In genomic region chr16:75460441-75460840, GRCh38 we compare ENCODE assay signal across 14 cellular contexts. TPM values are rescaled to one million over a fixed set of nuclear protein-coding genes. Genes with fewer than 3 reads are reported as not detected.
A peak's percentile ranks its signal among the peaks of the same experiment; 100 is the strongest.
DNase-seq lines count a peak whose midpoint lies in the region; ATAC-seq and TF ChIP-seq lines count a peak whose summit lies in the region.
"Had no signal": no experiment of that assay in that cellular context is flagged by ENCODE, and none has a peak within 500 bp of the region (broad histone marks: within the 10 kb centered on the region; RNA-seq: fewer than 3 reads in every experiment).

No MANE protein-coding gene starts in this region.

- H3K27ac ChIP-seq in caudate nucleus (ENCODE audit: low read depth, low read length): peak overlapping the region; percentile 16
- H3K27ac ChIP-seq in tibial nerve: peak overlapping the region in 1 of 4 donors; percentile 5

- peaks cover 52% of the 10 kb centered on the region for H3K4me1 Mint-ChIP-seq in Calu3 (ENCODE audit: low read depth, unreplicated experiment)

- no peaks in the 10 kb centered on the region for H3K36me3 ChIP-seq in tibial nerve

- H3K4me3 Mint-ChIP-seq in Calu3 (ENCODE audit: low read depth, unreplicated experiment): peak overlapping the region; percentile 93
- H3K4me3 Mint-ChIP-seq: activated B cell treated with CpG ODN at 0.5 μM for 24 hours; activated T-cell treated with anti-CD3 and anti-CD28 coated beads, Interleukin-2, amount 50 U/mL, for 4 hours; memory B cell had no signal

- TF ChIP-seq EP300 in tibial nerve (IDR thresholded peaks at IDR 0.05): no peak

- CTCF ChIA-PET in Calu3 (lab: Charles Lee): interaction anchor here (1.1 kb wide), 1 partner anchor 57 kb away, joined by 4 read pairs; no protein-coding TSS in a partner anchor

- H3K9me3 Mint-ChIP-seq in Calu3 (ENCODE audit: low read depth, unreplicated experiment): no peaks in the 10 kb centered on the region
- H3K9me3 Mint-ChIP-seq: activated B cell treated with CpG ODN at 0.5 μM for 24 hours; activated T-cell treated with anti-CD3 and anti-CD28 coated beads, Interleukin-2, amount 50 U/mL, for 4 hours; memory B cell had no signal

- H3K27ac Mint-ChIP-seq in Calu3 (ENCODE audit: unreplicated experiment): peak overlapping the region; percentile 39
- H3K27ac Mint-ChIP-seq: activated B cell treated with CpG ODN at 0.5 μM for 24 hours, memory B cell had no signal

- H3K4me1 ChIP-seq in tibial nerve: peaks cover 0 to 44% (median 7%) of the 10 kb centered on the region in 4 donors

- H3K27me3 Mint-ChIP-seq in Calu3 (ENCODE audit: unreplicated experiment): no peaks in the 10 kb centered on the region
- H3K27me3 Mint-ChIP-seq: activated B cell treated with CpG ODN at 0.5 μM for 24 hours, memory B cell had no signal

- no TSS peak for BruUV-seq in Calu3 (replicated peaks; lab: Mats Ljungman, UMichigan)

- intact Hi-C loops in Calu3 (cut with micrococcal nuclease; ENCODE audit: unreplicated experiment): loop anchor here (5.0 kb wide), 2 partner anchors 162 to 263 kb away; partner anchors contain the start of gene ADAT1

- no peak for ATAC-seq in HG02938 (IDR thresholded peaks at IDR 0.05; ENCODE audit: unreplicated experiment)
- ATAC-seq: activated T-cell treated with anti-CD3 and anti-CD28 coated beads, Interleukin-2, amount 50 U/mL, for 4 hours had no signal

- DNase-seq in AG10803 (ENCODE audit: low read depth) (peak; percentile 24), Calu3 (no peak), caudate nucleus (lab: John Stamatoyannopoulos, UW) (no peak), myocyte (ENCODE audit: low read depth) (peak; percentile 82), CD1c-positive myeloid dendritic cell (ENCODE audit: extremely low spot score) (no peak), tibial nerve (ENCODE audit: low spot score in 2 of 2) (no peak)
- DNase-seq in activated CD4-positive, CD25-positive, alpha-beta regulatory T cell treated with anti-CD3 and anti-CD28 coated beads, Interleukin-2, amount 50 U/mL, for 72 hours: no peak
- DNase-seq: activated B cell treated with CpG ODN at 0.5 μM for 24 hours; activated T-cell treated with anti-CD3 and anti-CD28 coated beads, Interleukin-2, amount 50 U/mL, for 4 hours; Karpas-422; NCI-H1694; OCI-M1 had no signal

- TF ChIP-seq CTCF in AG10803 (conservative IDR thresholded peaks at IDR 0.05; ENCODE audit: low read length): no peak
- no peak for TF ChIP-seq CTCF in Calu3 (IDR thresholded peaks at IDR 0.05; ENCODE audit: unreplicated experiment)
- TF ChIP-seq CTCF in tibial nerve (IDR thresholded peaks at IDR 0.05): no peak

- H3K4me3 ChIP-seq in AG10803 (ENCODE audit: low read length): no peak overlapping the region
- no peak overlapping the region for H3K4me3 ChIP-seq in tibial nerve

- no peaks in the 10 kb centered on the region for H3K27me3 ChIP-seq in tibial nerve

- no peaks in the 10 kb centered on the region for H3K9me3 ChIP-seq in tibial nerve

- no peak for TF ChIP-seq POLR2A in tibial nerve (IDR thresholded peaks at IDR 0.05)

- 10 to 17% methylated on average over 1 of the region's 1 CpG for WGBS in tibial nerve, 2 donors

- H3K36me3 Mint-ChIP-seq in Calu3 (ENCODE audit: insufficient read depth, unreplicated experiment): peaks cover 36% of the 10 kb centered on the region

RNA-seq across cellular contexts. Expression of gene TMEM170A, which starts 4.0 kb away (rescaled TPM):
- total RNA-seq in Calu3 (2022) (48.4 and 52.5 TPM in 2 replicates), myocyte (8.2 and 15.0 TPM in 2 replicates), tibial nerve (10 to 100 TPM; 14.1 to 36.6 (median 21.8) TPM)
- 5.8 TPM for polyA plus RNA-seq in myocyte (2012)

RNA-seq across cellular contexts. Expression of gene CFDP1, which starts 27.1 kb away (rescaled TPM):
- total RNA-seq in Calu3 (2022): 64.1 and 70.9 TPM in 2 replicates
- 55.5 and 61.6 TPM in 2 replicates for total RNA-seq in myocyte
- 40.7 TPM for polyA plus RNA-seq in myocyte (2012)
- total RNA-seq in tibial nerve: 100 to 1,000 TPM in 1 of 4 donors, 10 to 100 TPM in 3; 35.6 to 120 (median 62.4) TPM

RNA-seq across cellular contexts. Expression of gene CHST6, which starts 34.8 kb away (rescaled TPM):
- total RNA-seq in Calu3 (2022): 3.3 and 4.3 TPM in 2 replicates
- 0.29 and 0.94 TPM in 2 replicates for total RNA-seq in myocyte
- polyA plus RNA-seq in myocyte (2012): 0.11 TPM
- 1 to 10 TPM in 1 of 4 donors, under 1 TPM in 3; under 0.01 to 3.9 (median 0.40) TPM for total RNA-seq in tibial nerve
- total RNA-seq: activated T-cell treated with anti-CD3 and anti-CD28 coated beads, Interleukin-2, amount 50 U/mL, for 4 hours had no signal

Comparison
In these comparisons a context has a peak if more than half of its experiments do, and no peak if none do; other contexts are left out.
1. DNase-seq: peak in AG10803 (single experiment) and myocyte (single experiment); none in Calu3 (single experiment), caudate nucleus (0 of 61), activated CD4-positive, CD25-positive, alpha-beta regulatory T cell treated with anti-CD3 and anti-CD28 coated beads, Interleukin-2, amount 50 U/mL, for 72 hours (single experiment), CD1c-positive myeloid dendritic cell (single experiment) and tibial nerve (0 of 2).